In the genomic region with DNA sequence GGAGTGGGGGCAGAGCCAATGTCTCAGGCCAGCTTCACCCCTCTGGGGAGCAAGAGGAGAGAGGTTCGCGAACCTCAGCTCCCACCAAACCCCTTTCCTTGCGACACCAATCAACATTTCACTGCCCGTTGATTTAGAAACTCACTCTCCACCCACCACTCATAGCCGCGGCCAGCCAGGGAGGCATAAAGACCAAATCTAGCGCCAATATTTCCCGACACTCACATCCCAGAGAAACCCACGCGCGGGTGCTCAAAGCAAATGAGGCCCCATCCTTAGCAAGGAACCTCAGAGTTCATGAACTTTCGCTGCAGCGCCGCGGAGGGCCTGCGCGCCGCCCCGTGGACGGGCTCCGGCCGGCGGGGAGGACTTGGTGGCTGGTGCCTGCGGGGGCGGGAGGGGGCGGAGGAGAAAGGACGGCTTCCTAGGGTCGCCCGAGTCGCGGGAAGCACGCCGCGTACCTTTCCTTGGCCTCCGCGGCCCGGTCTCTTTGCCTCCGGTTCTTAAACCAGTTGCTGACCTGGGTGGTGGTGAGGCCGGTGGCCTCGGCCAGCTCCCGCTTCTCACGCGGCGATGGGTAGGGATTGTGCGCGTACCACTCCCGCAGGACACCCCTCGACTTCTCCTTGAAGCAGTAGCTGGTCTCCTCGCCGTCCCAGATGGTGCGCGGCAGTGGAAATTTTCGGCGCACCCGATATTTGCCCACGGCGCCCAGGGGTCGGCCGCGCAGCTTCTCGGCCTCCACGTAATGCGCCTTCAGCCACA, we compare ENCODE assay signal across 8 cellular contexts. TPM values are rescaled to one million over a fixed set of nuclear protein-coding genes. Genes with fewer than 3 reads are reported as not detected.
DNase-seq lines count a peak whose midpoint lies in the region; ATAC-seq and TF ChIP-seq lines count a peak whose summit lies in the region.

No MANE protein-coding gene starts in this region.

- H3K4me3 ChIP-seq in Jurkat, Clone E6-1 (ENCODE audit: low read length) = peak overlapping the region; percentile 52

- no TSS peak for BruUV-seq in Calu3 (replicated peaks; lab: Mats Ljungman, UMichigan)

- H3K9me3 Mint-ChIP-seq in Calu3 (ENCODE audit: low read depth, unreplicated experiment) (no peaks in the 10 kb centered on the region), nephron progenitor cell (no peaks in the 10 kb centered on the region)

- peak overlapping the region; percentile 75 for H3K4me3 Mint-ChIP-seq in Calu3 (ENCODE audit: low read depth, unreplicated experiment)
- H3K4me3 Mint-ChIP-seq in nephron progenitor cell = peak overlapping the region; percentile 97

- CTCF ChIA-PET in Calu3 (lab: Charles Lee) = interaction anchor here (0.6 to 1.4 kb wide), 2 partner anchors 11 to 23 kb away, joined by 5 read pairs; no protein-coding TSS in a partner anchor

- H3K4me1 Mint-ChIP-seq in Calu3 (ENCODE audit: low read depth, unreplicated experiment) (peaks cover 18% of the 10 kb centered on the region), nephron progenitor cell (peaks cover 63% of the 10 kb centered on the region)

- H3K36me3 Mint-ChIP-seq in Calu3 (ENCODE audit: insufficient read depth, unreplicated experiment) (peaks cover 30% of the 10 kb centered on the region), nephron progenitor cell (ENCODE audit: low read depth) (peaks cover 48% of the 10 kb centered on the region)

- DNase-seq in Calu3 (peak; percentile 38), dermis blood vessel endothelial cell (peak; percentile 48), nephron progenitor cell (peak; percentile 55), OCI-M2 (lab: John Stamatoyannopoulos, UW; ENCODE audit: unreplicated experiment) (no peak)
- DNase-seq in Jurkat, Clone E6-1 (ENCODE audit: low read depth, low spot score) = no peak

- TF ChIP-seq CTCF in Calu3 (IDR thresholded peaks at IDR 0.05; ENCODE audit: unreplicated experiment) = no peak
- TF ChIP-seq CTCF in nephron progenitor cell (IDR thresholded peaks at IDR 0.05) = no peak

- ATAC-seq in HG02885 (IDR thresholded peaks at IDR 0.05; ENCODE audit: poor library complexity, unreplicated experiment) (no peak), HG03280 (IDR thresholded peaks at IDR 0.05; ENCODE audit: unreplicated experiment) (no peak), GM19023 (IDR thresholded peaks at IDR 0.05; ENCODE audit: unreplicated experiment) (no peak)

- intact Hi-C loops in Calu3 (cut with micrococcal nuclease; ENCODE audit: unreplicated experiment) = loop anchor here (5.0 kb wide), 2 partner anchors 334 to 379 kb away; a partner anchor contains a TSS

- H3K27ac Mint-ChIP-seq in Calu3 (ENCODE audit: unreplicated experiment) (peak overlapping the region; percentile 6), nephron progenitor cell (peak overlapping the region; percentile 97)

- H3K27me3 Mint-ChIP-seq in Calu3 (ENCODE audit: unreplicated experiment) = peaks cover 40% of the 10 kb centered on the region
- peaks cover 76% of the 10 kb centered on the region for H3K27me3 Mint-ChIP-seq in nephron progenitor cell (ENCODE audit: low read depth, poor library complexity)

RNA-seq across cellular contexts. Expression of a gene that starts 0.9 kb away (rescaled TPM):
- total RNA-seq in Calu3 (2022) = 4.6 and 6.7 TPM in 2 replicates
- 2.5 TPM for polyA plus RNA-seq in Jurkat, Clone E6-1 (2012; ENCODE audit: insufficient read depth, insufficient read length)
- total RNA-seq in dermis blood vessel endothelial cell = 0.17 TPM in 1 of 2 replicates, not detected in the other

Comparison
In these comparisons a context has a peak if more than half of its experiments do, and no peak if none do; other contexts are left out.
1. DNase-seq: peak in Calu3 (single experiment), dermis blood vessel endothelial cell (single experiment) and nephron progenitor cell (single experiment); none in Jurkat, Clone E6-1 (single experiment) and OCI-M2 (single experiment).